26 cellular contexts compared by ENCODE assay signal in genomic region chr3:66983101-66983500, GRCh38. TPM values are rescaled to one million over a fixed set of nuclear protein-coding genes. Genes with fewer than 3 reads are reported as not detected.
DNase-seq lines count a peak whose midpoint lies in the region; ATAC-seq, FAIRE-seq and TF ChIP-seq lines count a peak whose summit lies in the region.
"Had no signal": no experiment of that assay in that cellular context is flagged by ENCODE, and none has a peak within 500 bp of the region (broad histone marks: within the 10 kb centered on the region; RNA-seq: fewer than 3 reads in every experiment).

No MANE protein-coding gene starts in this region.

- H3K14ac ChIP-seq in H1 (ENCODE audit: insufficient read length): no peak overlapping the region

- CTCF ChIA-PET in HCT116 (lab: Charles Lee): no interaction called here
- CTCF ChIA-PET in H1 (lab: Charles Lee; ENCODE audit: partially characterized antibody): interaction anchor here (0.6 to 4.9 kb wide), 11 partner anchors 8 to 1629 kb away, joined by 3 to 38 read pairs (median 3); partner anchors contain the start of gene KBTBD8

- no peak overlapping the region for H2BK5ac ChIP-seq in H1 (ENCODE audit: low read depth, low read length)

- H3K27me3 Mint-ChIP-seq in neural progenitor cell (ENCODE audit: insufficient read depth, low read depth): peaks cover 3% of the 10 kb centered on the region

- no peak for TF ChIP-seq POLR2A in HCT116 (IDR thresholded peaks at IDR 0.05; ENCODE audit: borderline replicate concordance, extremely low read depth, insufficient read depth, insufficient read length)
- TF ChIP-seq POLR2A in H1 (IDR thresholded peaks at IDR 0.05; ENCODE audit: control extremely low read depth in 1 of 2, low read depth in 2 of 2, low read length in 2 of 2): no peak

- H3K4me1 ChIP-seq in HCT116 (ENCODE audit: control insufficient read depth in 1 of 2, insufficient read depth in 2 of 2, low read length in 2 of 2) (no peaks in the 10 kb centered on the region), H1 (replicated peaks in 1 of 4; ENCODE audit: control insufficient read depth in 3 of 4, insufficient read depth in 4 of 4, low read length in 3 of 4) (peaks cover 0 to 5% (median 2%) of the 10 kb centered on the region in 4 experiments; a peak in 3 of 7 replicates), neural progenitor cell (peaks cover 6% of the 10 kb centered on the region)

- no peak overlapping the region for H2BK12ac ChIP-seq in H1 (ENCODE audit: low read depth, low read length)

- TF ChIP-seq EP300 in H1 (IDR thresholded peaks at IDR 0.05; ENCODE audit: borderline replicate concordance in 1 of 2, low read depth in 2 of 2, low read length in 2 of 2): no peak

- H3K4me2 ChIP-seq in HCT116 (ENCODE audit: low read length): no peak overlapping the region
- H3K4me2 ChIP-seq in H1 (ENCODE audit: insufficient read depth in 1 of 2, low read depth in 2 of 2, low read length in 2 of 2): no peak overlapping the region
- H3K4me2 ChIP-seq in neural progenitor cell: no peak overlapping the region
- H3K4me2 ChIP-seq: BLaER1 treated with 17β-estradiol and CSF1 and Interleukin-3, amounts not matched to agents 10 nM and 100 nM had no signal

- FAIRE-seq in H1 (lab: Jason Lieb, UNC): peak; percentile 24
- FAIRE-seq: GM19239 had no signal

- H3K79me2 ChIP-seq in HCT116 (ENCODE audit: insufficient read depth, low read length): no peaks in the 10 kb centered on the region
- no peaks in the 10 kb centered on the region for H3K79me2 ChIP-seq in H1 (ENCODE audit: control insufficient read depth in 1 of 2, insufficient read depth in 2 of 2, low read length in 2 of 2)
- H3K79me2 ChIP-seq in neural progenitor cell (ENCODE audit: low read depth): no peaks in the 10 kb centered on the region

- H3K27ac Mint-ChIP-seq in neural progenitor cell: no peak overlapping the region
- H3K27ac Mint-ChIP-seq: CD8-positive, alpha-beta T cell had no signal

- no TSS peak for BruUV-seq in HCT116 (replicated peaks; lab: Mats Ljungman, UMichigan)

- H3K36me3 ChIP-seq in HCT116 (ENCODE audit: control insufficient read depth in 1 of 2, insufficient read depth in 2 of 2, low read length in 2 of 2) (no peaks in the 10 kb centered on the region), H1 (ENCODE audit: control insufficient read depth in 2 of 4, insufficient read depth in 4 of 4, low read length in 3 of 4) (no peaks in the 10 kb centered on the region), neural progenitor cell (no peaks in the 10 kb centered on the region)
- H3K36me3 ChIP-seq: BLaER1 treated with 17β-estradiol and CSF1 and Interleukin-3, amounts not matched to agents 10 nM and 100 nM had no signal

- RAD21 ChIA-PET in HCT116 (lab: Charles Lee; ENCODE audit: low non-redundant PET in 1 of 2, low total read pairs in 2 of 2, uncharacterized antibody in 2 of 2, unreplicated experiment in 2 of 2): no interaction called here

- POLR2A ChIA-PET in HCT116 (lab: Charles Lee): no interaction called here
- POLR2A ChIA-PET in H1 (lab: Charles Lee; ENCODE audit: partially characterized antibody): no interaction called here

- H3K9me3 ChIP-seq in HCT116 (ENCODE audit: control insufficient read depth in 1 of 2, insufficient read depth in 1 of 2, low read depth in 1 of 2, low read length in 2 of 2) (no peaks in the 10 kb centered on the region), H1 (ENCODE audit: insufficient read depth in 2 of 2, low read depth in 1 of 2, low read length in 1 of 2) (no peaks in the 10 kb centered on the region), neural progenitor cell (ENCODE audit: low read depth) (no peaks in the 10 kb centered on the region)
- H3K9me3 ChIP-seq: BLaER1 treated with 17β-estradiol and CSF1 and Interleukin-3, amounts not matched to agents 10 nM and 100 nM had no signal

- H3K27ac ChIP-seq in HCT116 (ENCODE audit: low read depth, low read length) (no peak overlapping the region), H1 (ENCODE audit: low read depth, low read length) (no peak overlapping the region), neural progenitor cell (no peak overlapping the region)
- H3K27ac ChIP-seq: BLaER1 treated with 17β-estradiol and CSF1 and Interleukin-3, amounts not matched to agents 10 nM and 100 nM; SK-N-MC had no signal

- H2BK120ac ChIP-seq in H1 (replicated peaks; ENCODE audit: low read depth, low read length): peak overlapping the region; percentile 60

- H3K9me3 Mint-ChIP-seq in neural progenitor cell: peaks cover 3% of the 10 kb centered on the region
- H3K9me3 Mint-ChIP-seq: CD8-positive, alpha-beta T cell had no signal

- H3K27me3 ChIP-seq in HCT116 (ENCODE audit: insufficient read depth, low read length) (no peaks in the 10 kb centered on the region), H1 (replicated peaks in 1 of 4; ENCODE audit: control insufficient read depth in 3 of 4, extremely low read depth in 1 of 4, insufficient read depth in 3 of 4, low read length in 3 of 4) (no peaks in the 10 kb centered on the region), neural progenitor cell (no peaks in the 10 kb centered on the region)
- H3K27me3 ChIP-seq: BLaER1 treated with 17β-estradiol and CSF1 and Interleukin-3, amounts not matched to agents 10 nM and 100 nM had no signal

- H3K4ac ChIP-seq in H1 (replicated peaks; ENCODE audit: insufficient read length, low read depth, low read length): no peak overlapping the region

- H2AFZ ChIP-seq in HCT116 (ENCODE audit: low read depth, low read length, poor library complexity, severe bottlenecking) (no peak overlapping the region), H1 (ENCODE audit: low read length) (no peak overlapping the region), neural progenitor cell (replicated peaks) (no peak overlapping the region)

- no peak overlapping the region for H4K91ac ChIP-seq in H1 (replicated peaks; ENCODE audit: insufficient read length, low read length)

- TF ChIP-seq RAD21 in HCT116 (IDR thresholded peaks at IDR 0.05; ENCODE audit: low read depth): no peak
- no peak for TF ChIP-seq RAD21 in H1 (IDR thresholded peaks at IDR 0.05 in 1 of 2, conservative IDR thresholded peaks at IDR 0.05 in 1 of 2; ENCODE audit: low read depth in 2 of 2, low read length in 2 of 2)

- no peak overlapping the region for H4K5ac ChIP-seq in H1 (ENCODE audit: insufficient read length, low read depth, low read length)

- H3K79me1 ChIP-seq in H1 (ENCODE audit: low read depth, low read length): no peaks in the 10 kb centered on the region

- no peak overlapping the region for H2BK20ac ChIP-seq in H1 (ENCODE audit: low read length)

- DNase-seq in HCT116 (ENCODE audit: low read depth, low spot score) (no peak), H1 (ENCODE audit: low read depth in 1 of 2, low spot score in 2 of 2) (no peak), neural progenitor cell (ENCODE audit: low spot score) (peak; percentile 12), CD1c-positive myeloid dendritic cell (ENCODE audit: extremely low spot score) (no peak), SHP77 treated with DMSO at 0.1 percent for 48 hours (lab: John Stamatoyannopoulos, UW) (no peak), iPS-NIHi7 (ENCODE audit: extremely low spot score) (no peak)
- DNase-seq in activated CD8-positive, alpha-beta memory T cell treated with anti-CD3 and anti-CD28 coated beads, Interleukin-2, amount 50 U/mL, for 48 hours: no peak
- DNase-seq: CD8-positive, alpha-beta T cell; DND-41; H7; KBM-7; MM.1S; NCI-H1048; NCI-H1417 treated with DMSO at 0.1 percent for 48 hours; NCI-H187 treated with DMSO at 0.1 percent for 48 hours; NCI-H226; NCI-H524; NCI-H774; PC-3; RPMI8226; SHP77; SW 1271 had no signal

- intact Hi-C loops in HCT116 (cut with micrococcal nuclease): no loop called here

- H3K4me3 ChIP-seq in HCT116 (replicated peaks in 1 of 2; ENCODE audit: low read depth in 1 of 2, low read length in 2 of 2) (no peak overlapping the region), H1 (ENCODE audit: extremely low read depth in 1 of 4, insufficient read depth in 2 of 4, low read depth in 3 of 4, low read length in 4 of 4) (no peak overlapping the region), neural progenitor cell (no peak overlapping the region)
- H3K4me3 ChIP-seq: BLaER1 treated with 17β-estradiol and CSF1 and Interleukin-3, amounts not matched to agents 10 nM and 100 nM; SK-N-MC had no signal

- H4K20me1 ChIP-seq in HCT116 (ENCODE audit: insufficient read depth): no peaks in the 10 kb centered on the region
- H4K20me1 ChIP-seq in H1 (replicated peaks in 1 of 2; ENCODE audit: control insufficient read depth in 1 of 2, insufficient read depth in 2 of 2, low read length in 2 of 2): no peaks in the 10 kb centered on the region
- no peaks in the 10 kb centered on the region for H4K20me1 ChIP-seq in neural progenitor cell (ENCODE audit: low read depth)
- H4K20me1 ChIP-seq: BLaER1 treated with 17β-estradiol and CSF1 and Interleukin-3, amounts not matched to agents 10 nM and 100 nM had no signal

- no peak for ATAC-seq in HCT116
- ATAC-seq: CD8-positive, alpha-beta T cell; PC-3 had no signal

- H3K9ac ChIP-seq in HCT116 (ENCODE audit: low read length): no peak overlapping the region
- no peak overlapping the region for H3K9ac ChIP-seq in H1 (replicated peaks in 1 of 4; ENCODE audit: extremely low read depth in 1 of 4, low read depth in 3 of 4, low read length in 3 of 4)
- no peak overlapping the region for H3K9ac ChIP-seq in neural progenitor cell
- H3K9ac ChIP-seq: BLaER1 treated with 17β-estradiol and CSF1 and Interleukin-3, amounts not matched to agents 10 nM and 100 nM had no signal

- no peak overlapping the region for H4K8ac ChIP-seq in H1 (ENCODE audit: extremely low read depth, insufficient read depth, low read length)

- H3K23ac ChIP-seq in H1 (ENCODE audit: insufficient read length): no peak overlapping the region

- no peak overlapping the region for H2BK15ac ChIP-seq in H1 (ENCODE audit: low read length)

- WGBS in H1 (ENCODE audit: extremely low coverage in 1 of 2, insufficient coverage in 1 of 2, insufficient read length in 1 of 2, insufficient replicate concordance in 2 of 2, low coverage in 1 of 2, low lambda C conversion rate in 2 of 2, missing lambda C conversion rate in 1 of 2), 2 experiments: 82% methylated on average over 2 of the region's 2 CpGs; no CpG with 5 or more reads in 1 of the 2 experiments

- H2AK5ac ChIP-seq in H1 (ENCODE audit: low read depth, low read length): no peak overlapping the region

- no peaks in the 10 kb centered on the region for H3K9me2 ChIP-seq in HCT116 (ENCODE audit: insufficient read depth)

- H3K36me3 Mint-ChIP-seq in neural progenitor cell: no peaks in the 10 kb centered on the region
- H3K36me3 Mint-ChIP-seq: CD8-positive, alpha-beta T cell had no signal

- H3K4me3 Mint-ChIP-seq in neural progenitor cell: no peak overlapping the region
- H3K4me3 Mint-ChIP-seq: CD8-positive, alpha-beta T cell had no signal

- peaks cover 12% of the 10 kb centered on the region for H3K4me1 Mint-ChIP-seq in neural progenitor cell

- TF ChIP-seq CTCF in GM12873 (IDR thresholded peaks at IDR 0.05; ENCODE audit: insufficient read depth, low read depth, low read length, missing control alignments) (peak; percentile 14), HCT116 (IDR thresholded peaks at IDR 0.05 in 2 of 3, conservative IDR thresholded peaks at IDR 0.05 in 1 of 3; ENCODE audit: borderline replicate concordance in 1 of 3, insufficient read depth in 1 of 3, low read depth in 2 of 3, low read length in 2 of 3) (peak in 2 of 3 experiments; percentile 27 to 41; a peak in 3 of 6 replicates), H1 (IDR thresholded peaks at IDR 0.05; ENCODE audit: control extremely low read depth in 1 of 3, insufficient read depth in 1 of 3, low read depth in 1 of 3, low read length in 3 of 3) (peak; percentile 23 to 53 (median 27)), neural progenitor cell (IDR thresholded peaks at IDR 0.05) (peak; percentile 37)

- no peak overlapping the region for H3K18ac ChIP-seq in H1 (ENCODE audit: extremely low read depth, low read length)

- H3F3A ChIP-seq in neural progenitor cell (ENCODE audit: low read depth): peaks cover 6% of the 10 kb centered on the region

- H3K56ac ChIP-seq in H1 (replicated peaks; ENCODE audit: insufficient read length, low read depth, low read length): no peak overlapping the region

- H3K23me2 ChIP-seq in H1 (ENCODE audit: low read depth, low read length): no peaks in the 10 kb centered on the region

RNA-seq across cellular contexts. Expression of gene KBTBD8, which starts 15.0 kb away (rescaled TPM):
- 1.4 TPM for total RNA-seq in HCT116 (2021; ENCODE audit: unreplicated experiment)
- 0.47 and 0.78 TPM in 2 replicates for polyA plus RNA-seq in HCT116 (2012)
- 23.9 and 26.0 TPM in 2 replicates for total RNA-seq in H1 (2021; fragmentation: NEBNext Ultra II Directional; extraction: Animal tissue kit (Norgen Biotek cat#: 25700))
- 1.2 and 3.2 TPM in 2 replicates for polyA plus RNA-seq in H1 (2011; rRNA removed)
- 5.0 TPM for polyA plus RNA-seq in H1 (2011; cell fraction: cytosol; rRNA removed)
- polyA plus RNA-seq in H1 (2011; cell fraction: nucleus; rRNA removed): 3.0 TPM
- polyA plus RNA-seq in H1 (2012, experiment 1 of 2): 5.2 to 9.6 TPM (median 6.9 TPM) in 4 replicates
- polyA plus RNA-seq in H1 (2012, experiment 2 of 2): 0.62 TPM
- polyA plus RNA-seq in H1 (2013, experiment 1 of 2): 8.5 TPM
- 8.2 TPM for polyA plus RNA-seq in H1 (2013, experiment 2 of 2)
- 23.4 and 24.2 TPM in 2 replicates for polyA minus RNA-seq in H1 (2011; rRNA and poly(A)+ RNA removed)
- 9.7 TPM for polyA minus RNA-seq in H1 (2011; cell fraction: cytosol; rRNA and poly(A)+ RNA removed)
- 16.0 TPM for polyA minus RNA-seq in H1 (2011; cell fraction: nucleus; rRNA and poly(A)+ RNA removed)
- 5.6 and 8.3 TPM in 2 replicates for total RNA-seq in neural progenitor cell (ENCODE audit: low replicate concordance)
